Comparison of ENCODE assay signal across 3 cellular contexts in genomic region chr7:84614821-84615506, GRCh38.
TF ChIP-seq lines count a peak whose summit lies in the region.

No MANE protein-coding gene starts in this region.

TF ChIP-seq in SK-N-SH, 30 proteins besides CTCF, POLR2A, EP300 and RAD21 (continued from another document):
- TF ChIP-seq NFIC (IDR thresholded peaks at IDR 0.05; ENCODE audit: borderline replicate concordance) (no peak), SMC3 (IDR thresholded peaks at IDR 0.05; ENCODE audit: low read depth, low read length) (no peak; the same call in 1 of the 2 replicates), GABPA (IDR thresholded peaks at IDR 0.05; ENCODE audit: low read depth) (no peak), FOSL2 (IDR thresholded peaks at IDR 0.05; ENCODE audit: borderline replicate concordance, low read depth) (no peak)

TF ChIP-seq in SK-N-SH treated with all-trans-retinoic acid at 6 μM for 48 hours, 23 proteins besides CTCF, POLR2A, EP300 and RAD21:
- TF ChIP-seq CREB5 (CRISPR knock-in tag; IDR thresholded peaks at IDR 0.05; ENCODE audit: low read depth) (no peak), SNAI2 (CRISPR knock-in tag; IDR thresholded peaks at IDR 0.05) (no peak), OSR1 (CRISPR knock-in tag; IDR thresholded peaks at IDR 0.05) (no peak), ZNF70 (CRISPR knock-in tag; IDR thresholded peaks at IDR 0.05) (no peak), CSDC2 (CRISPR knock-in tag; IDR thresholded peaks at IDR 0.05) (no peak), ZFP30 (CRISPR knock-in tag; IDR thresholded peaks at IDR 0.05) (no peak), ISL1 (CRISPR knock-in tag; IDR thresholded peaks at IDR 0.05) (no peak)
- TF ChIP-seq, protein P1, sequence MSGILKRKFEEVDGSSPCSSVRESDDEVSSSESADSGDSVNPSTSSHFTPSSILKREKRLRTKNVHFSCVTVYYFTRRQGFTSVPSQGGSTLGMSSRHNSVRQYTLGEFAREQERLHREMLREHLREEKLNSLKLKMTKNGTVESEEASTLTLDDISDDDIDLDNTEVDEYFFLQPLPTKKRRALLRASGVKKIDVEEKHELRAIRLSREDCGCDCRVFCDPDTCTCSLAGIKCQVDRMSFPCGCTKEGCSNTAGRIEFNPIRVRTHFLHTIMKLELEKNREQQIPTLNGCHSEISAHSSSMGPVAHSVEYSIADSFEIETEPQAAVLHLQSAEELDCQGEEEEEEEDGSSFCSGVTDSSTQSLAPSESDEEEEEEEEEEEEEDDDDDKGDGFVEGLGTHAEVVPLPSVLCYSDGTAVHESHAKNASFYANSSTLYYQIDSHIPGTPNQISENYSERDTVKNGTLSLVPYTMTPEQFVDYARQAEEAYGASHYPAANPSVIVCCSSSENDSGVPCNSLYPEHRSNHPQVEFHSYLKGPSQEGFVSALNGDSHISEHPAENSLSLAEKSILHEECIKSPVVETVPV (CRISPR knock-in tag; IDR thresholded peaks at IDR 0.05): no peak
- TF ChIP-seq, protein P2, sequence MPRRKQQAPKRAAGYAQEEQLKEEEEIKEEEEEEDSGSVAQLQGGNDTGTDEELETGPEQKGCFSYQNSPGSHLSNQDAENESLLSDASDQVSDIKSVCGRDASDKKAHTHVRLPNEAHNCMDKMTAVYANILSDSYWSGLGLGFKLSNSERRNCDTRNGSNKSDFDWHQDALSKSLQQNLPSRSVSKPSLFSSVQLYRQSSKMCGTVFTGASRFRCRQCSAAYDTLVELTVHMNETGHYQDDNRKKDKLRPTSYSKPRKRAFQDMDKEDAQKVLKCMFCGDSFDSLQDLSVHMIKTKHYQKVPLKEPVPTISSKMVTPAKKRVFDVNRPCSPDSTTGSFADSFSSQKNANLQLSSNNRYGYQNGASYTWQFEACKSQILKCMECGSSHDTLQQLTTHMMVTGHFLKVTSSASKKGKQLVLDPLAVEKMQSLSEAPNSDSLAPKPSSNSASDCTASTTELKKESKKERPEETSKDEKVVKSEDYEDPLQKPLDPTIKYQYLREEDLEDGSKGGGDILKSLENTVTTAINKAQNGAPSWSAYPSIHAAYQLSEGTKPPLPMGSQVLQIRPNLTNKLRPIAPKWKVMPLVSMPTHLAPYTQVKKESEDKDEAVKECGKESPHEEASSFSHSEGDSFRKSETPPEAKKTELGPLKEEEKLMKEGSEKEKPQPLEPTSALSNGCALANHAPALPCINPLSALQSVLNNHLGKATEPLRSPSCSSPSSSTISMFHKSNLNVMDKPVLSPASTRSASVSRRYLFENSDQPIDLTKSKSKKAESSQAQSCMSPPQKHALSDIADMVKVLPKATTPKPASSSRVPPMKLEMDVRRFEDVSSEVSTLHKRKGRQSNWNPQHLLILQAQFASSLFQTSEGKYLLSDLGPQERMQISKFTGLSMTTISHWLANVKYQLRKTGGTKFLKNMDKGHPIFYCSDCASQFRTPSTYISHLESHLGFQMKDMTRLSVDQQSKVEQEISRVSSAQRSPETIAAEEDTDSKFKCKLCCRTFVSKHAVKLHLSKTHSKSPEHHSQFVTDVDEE (CRISPR knock-in tag; IDR thresholded peaks at IDR 0.05): no peak

TF ChIP-seq in endothelial cell of umbilical vein, 7 proteins besides CTCF, POLR2A, EP300 and RAD21 (continued from another document):
- TF ChIP-seq MYC (IDR thresholded peaks at IDR 0.05; ENCODE audit: low read depth, low read length): no peak
- TF ChIP-seq POLR2AphosphoS5 (IDR thresholded peaks at IDR 0.05; ENCODE audit: insufficient read depth, low read depth, low read length): no peak
- no peak for TF ChIP-seq JUN (IDR thresholded peaks at IDR 0.05; ENCODE audit: borderline replicate concordance, insufficient read depth, insufficient read length, low read depth)
- TF ChIP-seq EZH2 (IDR thresholded peaks at IDR 0.05; ENCODE audit: borderline replicate concordance, low read depth, low read length, severe bottlenecking): no peak
- no peak for TF ChIP-seq GATA2 (IDR thresholded peaks at IDR 0.05; ENCODE audit: insufficient read depth, insufficient read length, low read depth, low read length)
- no peak for TF ChIP-seq FOS (IDR thresholded peaks at IDR 0.05; ENCODE audit: borderline replicate concordance, insufficient read depth, low read length)
TF ChIP-seq in endothelial cell of umbilical vein: peak in this region for 0.
